9 cellular contexts compared by ENCODE assay signal in the genomic region with DNA sequence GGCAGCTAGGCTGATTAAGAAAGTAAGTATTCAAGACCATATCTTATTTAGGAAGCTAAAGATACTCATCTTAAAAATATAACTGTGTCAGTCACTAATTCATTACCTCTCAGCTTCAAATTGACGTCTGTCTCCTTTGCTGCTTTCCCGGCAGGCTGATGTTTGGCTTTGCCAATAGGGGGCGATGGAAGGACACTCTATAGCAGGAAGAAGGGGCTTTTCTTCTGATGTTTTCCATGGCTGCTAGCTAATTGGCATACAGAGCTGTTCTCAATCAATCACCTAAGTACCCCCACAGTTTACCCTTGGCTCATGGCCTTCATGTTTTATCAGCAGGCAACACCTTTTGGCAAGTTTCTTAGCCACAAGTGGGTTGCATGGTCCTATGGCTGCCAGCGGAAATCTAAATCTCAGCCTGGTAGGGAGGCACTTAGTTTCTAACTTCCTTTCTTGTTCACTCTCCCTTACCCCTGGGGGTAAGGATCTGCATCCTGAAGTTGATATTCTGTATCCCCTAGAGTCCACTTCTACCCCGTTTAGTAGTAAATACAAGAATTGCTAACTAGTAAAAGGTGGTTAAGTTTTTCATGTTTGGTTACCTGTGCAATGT. TPM values are rescaled to one million over a fixed set of nuclear protein-coding genes. Genes with fewer than 3 reads are reported as not detected.
A peak's percentile ranks its signal among the peaks of the same experiment; 100 is the strongest.
DNase-seq lines count a peak whose midpoint lies in the region; ATAC-seq and TF ChIP-seq lines count a peak whose summit lies in the region.
"Had no signal": no experiment of that assay in that cellular context is flagged by ENCODE, and none has a peak within 500 bp of the region (broad histone marks: within the 10 kb centered on the region; RNA-seq: fewer than 3 reads in every experiment).

No MANE protein-coding gene starts in this region.

- no peak overlapping the region for H3K4me3 ChIP-seq in Karpas-422 (ENCODE audit: low read length)
- no peak overlapping the region for H3K4me3 ChIP-seq in SJCRH30
- H3K4me3 ChIP-seq in psoas muscle: no peak overlapping the region

- no peak overlapping the region for H3K27ac Mint-ChIP-seq in activated naive CD4-positive, alpha-beta T cell treated with anti-CD3 and anti-CD28 coated beads, Interleukin-2, amount 10 ng/mL, durations not matched to agents 7 days and 5 days
- H3K27ac Mint-ChIP-seq: dendritic cell treated with granulocyte-macrophage colony-stimulating factor and Interleukin-4, amounts not matched to agents 40 ng/mL and 50 ng/mL, for 4 days had no signal

- H3K4me2 ChIP-seq in Karpas-422 (ENCODE audit: low read depth, low read length, poor library complexity, severe bottlenecking): no peak overlapping the region

- no peaks in the 10 kb centered on the region for H4K20me1 ChIP-seq in Karpas-422 (ENCODE audit: insufficient read depth, low read depth, low read length)

- H3K9me3 ChIP-seq in Karpas-422 (ENCODE audit: low read length) (no peaks in the 10 kb centered on the region), SJCRH30 (replicated peaks) (no peaks in the 10 kb centered on the region), psoas muscle (no peaks in the 10 kb centered on the region)

- ATAC-seq in psoas muscle: peak in 2 of 4 donors; percentile 68 to 70
- ATAC-seq in GM18909 (IDR thresholded peaks at IDR 0.05; ENCODE audit: poor library complexity, unreplicated experiment): no peak
- ATAC-seq in GM21447 (IDR thresholded peaks at IDR 0.05; ENCODE audit: unreplicated experiment): no peak

- no peaks in the 10 kb centered on the region for H3K79me2 ChIP-seq in Karpas-422 (ENCODE audit: low read length)

- no peak overlapping the region for H3K4me3 Mint-ChIP-seq in activated naive CD4-positive, alpha-beta T cell treated with anti-CD3 and anti-CD28 coated beads, Interleukin-2, amount 10 ng/mL, durations not matched to agents 7 days and 5 days
- H3K4me3 Mint-ChIP-seq: dendritic cell treated with granulocyte-macrophage colony-stimulating factor and Interleukin-4, amounts not matched to agents 40 ng/mL and 50 ng/mL, for 4 days had no signal

- H3K27ac ChIP-seq in Karpas-422 (ENCODE audit: low read length) (no peak overlapping the region), SJCRH30 (no peak overlapping the region), psoas muscle (no peak overlapping the region)

- H3K4me1 Mint-ChIP-seq in activated naive CD4-positive, alpha-beta T cell treated with anti-CD3 and anti-CD28 coated beads, Interleukin-2, amount 10 ng/mL, durations not matched to agents 7 days and 5 days: no peaks in the 10 kb centered on the region

- H3K9ac ChIP-seq in Karpas-422 (ENCODE audit: low read length): no peak overlapping the region

- CTCF ChIA-PET in activated naive CD4-positive, alpha-beta T cell treated with anti-CD3 and anti-CD28 coated beads, Interleukin-2, amount 10 ng/mL, durations not matched to agents 7 days and 5 days (lab: Charles Lee): interaction anchor here (0.6 to 4.4 kb wide), 24 partner anchors 9 to 493 kb away, joined by 3 to 33 read pairs (median 4); partner anchors contain the start of genes CEP70 and ESYT3

- H3K9me2 ChIP-seq in Karpas-422 (replicated peaks; ENCODE audit: insufficient read depth, low read length): no peaks in the 10 kb centered on the region

- DNase-seq in activated naive CD4-positive, alpha-beta T cell treated with anti-CD3 and anti-CD28 coated beads, Interleukin-2, amount 10 ng/mL, durations not matched to agents 7 days and 5 days: peak; percentile 66
- DNase-seq in activated naive CD4-positive, alpha-beta T cell treated with anti-CD3 and anti-CD28 coated beads, Interleukin-2, amount 50 U/mL, for 16 hours: no peak
- DNase-seq in Karpas-422 (peak; percentile 88), SJCRH30 (peak; percentile 66 to 80), fibroblast of gingiva (ENCODE audit: low read depth) (peak; percentile 30), psoas muscle (no peak)

- H3K36me3 Mint-ChIP-seq in activated naive CD4-positive, alpha-beta T cell treated with anti-CD3 and anti-CD28 coated beads, Interleukin-2, amount 10 ng/mL, durations not matched to agents 7 days and 5 days: no peaks in the 10 kb centered on the region

- H2AFZ ChIP-seq in Karpas-422 (ENCODE audit: low read length): no peak overlapping the region

- no peaks in the 10 kb centered on the region for H3K27me3 ChIP-seq in Karpas-422 (ENCODE audit: low read length)
- no peaks in the 10 kb centered on the region for H3K27me3 ChIP-seq in SJCRH30
- no peaks in the 10 kb centered on the region for H3K27me3 ChIP-seq in psoas muscle (ENCODE audit: insufficient read depth in 3 of 3, low read length in 2 of 3)

- H3K27me3 Mint-ChIP-seq in activated naive CD4-positive, alpha-beta T cell treated with anti-CD3 and anti-CD28 coated beads, Interleukin-2, amount 10 ng/mL, durations not matched to agents 7 days and 5 days: peaks cover 4% of the 10 kb centered on the region
- H3K27me3 Mint-ChIP-seq: dendritic cell treated with granulocyte-macrophage colony-stimulating factor and Interleukin-4, amounts not matched to agents 40 ng/mL and 50 ng/mL, for 4 days had no signal

- intact Hi-C loops in psoas muscle (cut with DNase I): no loop called here

- H3K36me3 ChIP-seq in Karpas-422 (ENCODE audit: insufficient read depth, low read length) (no peaks in the 10 kb centered on the region), SJCRH30 (no peaks in the 10 kb centered on the region), psoas muscle (ENCODE audit: insufficient read depth in 1 of 2, low read depth in 1 of 2) (no peaks in the 10 kb centered on the region)

- H3K4me1 ChIP-seq in Karpas-422 (ENCODE audit: low read length): peaks cover 4% of the 10 kb centered on the region
- no peaks in the 10 kb centered on the region for H3K4me1 ChIP-seq in SJCRH30
- H3K4me1 ChIP-seq in psoas muscle: peaks cover 25% of the 10 kb centered on the region

- H3K9me3 Mint-ChIP-seq in activated naive CD4-positive, alpha-beta T cell treated with anti-CD3 and anti-CD28 coated beads, Interleukin-2, amount 10 ng/mL, durations not matched to agents 7 days and 5 days: no peaks in the 10 kb centered on the region
- H3K9me3 Mint-ChIP-seq: dendritic cell treated with granulocyte-macrophage colony-stimulating factor and Interleukin-4, amounts not matched to agents 40 ng/mL and 50 ng/mL, for 4 days had no signal

- TF ChIP-seq CTCF in psoas muscle (IDR thresholded peaks at IDR 0.05): peak; percentile 55

- 49 to 65% (median 57%) methylated on average over 5 of the region's 5 CpGs for WGBS in psoas muscle, 3 donors

RNA-seq across cellular contexts. Expression of gene ESYT3, which starts 45.0 kb away (rescaled TPM):
- total RNA-seq in Karpas-422 (2014; rRNA removed; shearing (Covaris generic); ENCODE audit: low replicate concordance): not detected in 2 replicates
- total RNA-seq in SJCRH30 (2014; rRNA removed; shearing (Covaris generic)): 0.56 and 0.69 TPM in 2 replicates
- total RNA-seq in psoas muscle: 1 to 10 TPM; 1.2 to 4.5 (median 2.3) TPM
- polyA plus RNA-seq in psoas muscle: 1 to 10 TPM in 1 of 3 donors, under 1 TPM in 2; 0.35 to 3.5 (median 0.37) TPM

Comparison
In these comparisons a context has a peak if more than half of its experiments do, and no peak if none do; other contexts are left out.
1. DNase-seq: peak in activated naive CD4-positive, alpha-beta T cell treated with anti-CD3 and anti-CD28 coated beads, Interleukin-2, amount 10 ng/mL, durations not matched to agents 7 days and 5 days (single experiment), Karpas-422 (single experiment), SJCRH30 (2 of 2) and fibroblast of gingiva (single experiment); none in activated naive CD4-positive, alpha-beta T cell treated with anti-CD3 and anti-CD28 coated beads, Interleukin-2, amount 50 U/mL, for 16 hours (single experiment) and psoas muscle (0 of 2).